In the genomic region with DNA sequence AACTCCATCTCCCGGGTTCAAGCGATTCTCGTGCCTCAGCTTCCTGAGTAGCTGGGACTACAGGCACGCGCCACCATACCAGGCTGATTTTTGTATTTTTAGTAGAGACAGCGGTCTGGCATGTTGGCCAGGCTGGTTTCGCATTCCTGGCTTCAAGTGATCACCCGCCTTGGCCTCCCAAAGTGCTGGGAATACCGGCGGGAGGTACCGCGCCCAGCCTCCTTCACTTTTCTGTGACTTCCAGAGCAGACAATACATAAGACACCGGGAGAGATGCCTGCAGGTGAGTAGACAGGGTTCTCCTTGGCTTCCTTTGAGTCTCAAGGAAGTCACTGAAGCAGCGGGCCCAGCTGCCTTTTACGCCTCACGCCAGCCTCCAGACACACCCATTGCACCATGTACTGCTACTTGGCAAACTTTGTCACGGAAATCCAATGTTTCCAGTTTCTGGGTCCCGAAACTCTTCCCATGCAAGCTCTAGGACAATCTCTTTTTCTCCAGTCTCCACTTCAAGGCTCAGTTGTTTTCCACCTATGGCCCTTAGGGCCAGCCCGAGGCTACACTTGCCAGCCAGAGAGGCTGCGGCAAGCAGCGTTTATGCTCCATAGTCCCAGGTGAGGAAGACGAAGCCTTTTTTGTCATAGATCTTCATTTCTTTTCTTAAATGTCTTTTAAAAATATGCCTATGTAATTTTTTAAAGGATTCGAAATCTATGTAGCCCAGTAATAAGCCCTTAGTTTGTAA, we compare ENCODE assay signal across 15 cellular contexts. TPM values are rescaled to one million over a fixed set of nuclear protein-coding genes. Genes with fewer than 3 reads are reported as not detected.
DNase-seq lines count a peak whose midpoint lies in the region; ATAC-seq and TF ChIP-seq lines count a peak whose summit lies in the region.
"Had no signal": no experiment of that assay in that cellular context is flagged by ENCODE, and none has a peak within 500 bp of the region (broad histone marks: within the 10 kb centered on the region; RNA-seq: fewer than 3 reads in every experiment).

No MANE protein-coding gene starts in this region.

- DNase-seq in SK-N-SH = no peak
- DNase-seq in GM23338 (ENCODE audit: low spot score) = no peak
- no peak for DNase-seq in WTC11 (ENCODE audit: low spot score)
- DNase-seq in mesothelial cell of epicardium (ENCODE audit: low spot score in 2 of 2, unreplicated experiment in 2 of 2) = no peak
- DNase-seq in amniotic stem cell (lab: John Stamatoyannopoulos, UW) = no peak
- no peak for DNase-seq in NCI-H82 (lab: John Stamatoyannopoulos, UW)
- DNase-seq in left lung = no peak
- DNase-seq: 8988T, hippocampal formation, T1000 had no signal

- H3K9me3 ChIP-seq in SK-N-SH (no peaks in the 10 kb centered on the region), left lung (no peaks in the 10 kb centered on the region)

- H3K27me3 Mint-ChIP-seq in GM23338 (ENCODE audit: insufficient read depth, low read depth, poor library complexity) = peaks cover 70% of the 10 kb centered on the region
- peaks cover 61% of the 10 kb centered on the region for H3K27me3 Mint-ChIP-seq in WTC11 (ENCODE audit: low read depth)
- peaks cover 96% of the 10 kb centered on the region for H3K27me3 Mint-ChIP-seq in mesothelial cell of epicardium (ENCODE audit: low read depth)

- peak overlapping the region; percentile 97 for H3K4me3 Mint-ChIP-seq in GM23338
- peak overlapping the region; percentile 97 for H3K4me3 Mint-ChIP-seq in WTC11
- H3K4me3 Mint-ChIP-seq in mesothelial cell of epicardium = peak overlapping the region; percentile 80

- intact Hi-C loops in left lung (cut with DNase I) = no loop called here

- H3K27ac Mint-ChIP-seq in GM23338 (no peak overlapping the region), WTC11 (no peak overlapping the region; the same call in 1 of the 2 replicates), mesothelial cell of epicardium (no peak overlapping the region)

- H4K20me1 ChIP-seq in SK-N-SH (ENCODE audit: insufficient read depth) (no peaks in the 10 kb centered on the region), GM23338 (replicated peaks; ENCODE audit: insufficient read depth) (no peaks in the 10 kb centered on the region; the same call in 1 of the 2 replicates)

- H3K36me3 ChIP-seq in SK-N-SH (replicated peaks in 1 of 2; ENCODE audit: control insufficient read depth in 1 of 2, insufficient read depth in 2 of 2, low read length in 1 of 2) (no peaks in the 10 kb centered on the region), GM23338 (ENCODE audit: insufficient read depth) (no peaks in the 10 kb centered on the region), left lung (no peaks in the 10 kb centered on the region)

- H3K4me2 ChIP-seq in SK-N-SH = peak overlapping the region; percentile 79; the same call in 1 of the 2 replicates
- peak overlapping the region; percentile 24 for H3K4me2 ChIP-seq in GM23338

- H3K9me2 ChIP-seq in SK-N-SH (no peaks in the 10 kb centered on the region), GM23338 (ENCODE audit: insufficient read depth) (no peaks in the 10 kb centered on the region)

- TF ChIP-seq RAD21 in SK-N-SH (IDR thresholded peaks at IDR 0.05; ENCODE audit: low read length) = no peak

- CTCF ChIA-PET in SK-N-SH (lab: Yijun Ruan, JAX) (interaction anchor here (1.1 to 3.1 kb wide), 2 partner anchors 35 to 58 kb away, joined by 3 to 10 read pairs; no protein-coding TSS in a partner anchor), WTC11 (lab: Charles Lee) (interaction anchor here (0.6 to 3.0 kb wide), 10 partner anchors 12 to 1838 kb away, joined by 3 to 22 read pairs (median 8); no protein-coding TSS in a partner anchor)

- peak overlapping the region; percentile 63 to 90; a peak in 3 of 4 replicates for H3K4me3 ChIP-seq in SK-N-SH (ENCODE audit: low read depth in 2 of 2, low read length in 1 of 2)
- H3K4me3 ChIP-seq in GM23338 = peak overlapping the region; percentile 99
- no peak overlapping the region for H3K4me3 ChIP-seq in left lung

- H3F3A ChIP-seq in SK-N-SH (replicated peaks; ENCODE audit: insufficient read depth) = peaks cover 16% of the 10 kb centered on the region
- H3F3A ChIP-seq in GM23338 (replicated peaks; ENCODE audit: low read depth) = 0 out of 2 replicates have a peak, but pooled peaks cover 8% of the 10 kb centered on the region

- H3K27ac ChIP-seq in SK-N-SH (ENCODE audit: low read depth in 2 of 2, low read length in 1 of 2) = no peak overlapping the region
- peak overlapping the region; percentile 32; the same call in 1 of the 2 replicates for H3K27ac ChIP-seq in GM23338 (ENCODE audit: low read depth)
- no peak overlapping the region for H3K27ac ChIP-seq in left lung

- H3K79me2 ChIP-seq in SK-N-SH (ENCODE audit: insufficient read depth) = no peaks in the 10 kb centered on the region
- no peaks in the 10 kb centered on the region for H3K79me2 ChIP-seq in GM23338 (replicated peaks; ENCODE audit: insufficient read depth)

- ATAC-seq in SK-N-SH treated with all-trans-retinoic acid at 6 μM for 48 hours = no peak
- ATAC-seq in GM23338 = no peak
- ATAC-seq in WTC11 = no peak
- ATAC-seq in left lung = no peak

- no peak for TF ChIP-seq EP300 in SK-N-SH (IDR thresholded peaks at IDR 0.05; ENCODE audit: borderline replicate concordance in 1 of 2, low read depth in 1 of 2, low read length in 1 of 2)

- POLR2A ChIA-PET in SK-N-SH (lab: Yijun Ruan, JAX) = interaction anchor here (0.7 kb wide), 1 partner anchor 37 kb away, joined by 5 read pairs; no protein-coding TSS in a partner anchor
- POLR2A ChIA-PET in WTC11 (lab: Charles Lee) = interaction anchor here (0.6 to 0.7 kb wide), 2 partner anchors 53 to 79 kb away, joined by 4 to 6 read pairs; partner anchors contain the start of gene ZNF213

- TF ChIP-seq CTCF in SK-N-SH (IDR thresholded peaks at IDR 0.05) (no peak), GM23338 (conservative IDR thresholded peaks at IDR 0.05; ENCODE audit: low read depth in 2 of 2) (no peak), WTC11 (IDR thresholded peaks at IDR 0.05) (no peak), mesothelial cell of epicardium (IDR thresholded peaks at IDR 0.05; ENCODE audit: unreplicated experiment) (no peak), left lung (IDR thresholded peaks at IDR 0.05) (no peak)

- peaks cover 24% of the 10 kb centered on the region for H3K27me3 ChIP-seq in SK-N-SH (ENCODE audit: insufficient read depth)
- peaks cover 32% of the 10 kb centered on the region for H3K27me3 ChIP-seq in GM23338 (ENCODE audit: insufficient read depth)
- H3K27me3 ChIP-seq in left lung = peaks cover 81 to 100% of the 10 kb centered on the region in 2 donors

- peaks cover 11% of the 10 kb centered on the region; the same call in 2 of the 3 replicates for H3K36me3 Mint-ChIP-seq in GM23338 (ENCODE audit: low read depth)
- no peaks in the 10 kb centered on the region for H3K36me3 Mint-ChIP-seq in WTC11
- H3K36me3 Mint-ChIP-seq in mesothelial cell of epicardium = no peaks in the 10 kb centered on the region

- H2AFZ ChIP-seq in SK-N-SH (ENCODE audit: low read depth) (no peak overlapping the region), GM23338 (no peak overlapping the region)

- H3K4me1 Mint-ChIP-seq in GM23338 (peaks cover 20% of the 10 kb centered on the region), WTC11 (peaks cover 21% of the 10 kb centered on the region), mesothelial cell of epicardium (peaks cover 29% of the 10 kb centered on the region)

- H3K9me3 Mint-ChIP-seq in GM23338 (peaks cover 33% of the 10 kb centered on the region), WTC11 (no peaks in the 10 kb centered on the region), mesothelial cell of epicardium (no peaks in the 10 kb centered on the region)

- no peak overlapping the region for H3K9ac ChIP-seq in SK-N-SH

- H3K4me1 ChIP-seq in SK-N-SH (ENCODE audit: control insufficient read depth in 1 of 2, insufficient read depth in 2 of 2, low read depth in 1 of 2, low read length in 1 of 2) (peaks cover 0 to 19% of the 10 kb centered on the region in 2 experiments; a peak in 2 of 4 replicates), GM23338 (ENCODE audit: insufficient read depth) (peaks cover 12% of the 10 kb centered on the region), left lung (peaks cover 26 to 34% of the 10 kb centered on the region in 2 donors)

- WGBS in SK-N-SH (ENCODE audit: low lambda C conversion rate) = 68% methylated on average over 23 of the region's 23 CpGs

TF ChIP-seq in SK-N-SH, 30 proteins besides CTCF, POLR2A, EP300 and RAD21 (continues in another document):
- no peak for TF ChIP-seq NFIC (IDR thresholded peaks at IDR 0.05; ENCODE audit: borderline replicate concordance)

TF ChIP-seq in SK-N-SH treated with all-trans-retinoic acid at 6 μM for 48 hours, 23 proteins besides CTCF, POLR2A, EP300 and RAD21 (continues in another document):
- TF ChIP-seq ZC3H10 (CRISPR knock-in tag; IDR thresholded peaks at IDR 0.05) = no peak

TF ChIP-seq in GM23338, 12 proteins besides CTCF, POLR2A, EP300 and RAD21 (continues in another document):
- no peak for TF ChIP-seq ZNF114 (CRISPR knock-in tag; IDR thresholded peaks at IDR 0.05)
- no peak for TF ChIP-seq ZNF331 (CRISPR knock-in tag; IDR thresholded peaks at IDR 0.05; ENCODE audit: low read depth)

TF ChIP-seq in WTC11, 78 proteins besides CTCF, POLR2A, EP300 and RAD21 (continues in another document):
- no peak for TF ChIP-seq TEAD1 (CRISPR knock-in tag; IDR thresholded peaks at IDR 0.05)

RNA-seq across cellular contexts. Expression of gene OR1F1, which starts 0.9 kb away (rescaled TPM):
- polyA plus RNA-seq in SK-N-SH (2012; rRNA removed) (0.54 and 0.71 TPM in 2 replicates), GM23338 (2016; fragmentation: Nextera tagmentation; extraction: Ambion mirVana) (not detected in 2 replicates)
- 0.21 and 0.23 TPM in 2 replicates for polyA plus RNA-seq in SK-N-SH (2012; cell fraction: cytosol; rRNA removed)
- 0.67 and 1.3 TPM in 2 replicates for polyA plus RNA-seq in SK-N-SH (2012; cell fraction: nucleus; rRNA removed)
- total RNA-seq in GM23338 (2014; rRNA removed; shearing (Covaris generic)) = 0.38 TPM in 1 of 2 replicates, not detected in the other
- total RNA-seq in WTC11 (2021) (0.27 to 0.46 TPM (median 0.44 TPM) in 3 replicates), mesothelial cell of epicardium (not detected in 3 replicates), left lung (not detected)
- total RNA-seq: activated CD8-positive, alpha-beta memory T cell treated with anti-CD3 and anti-CD28 coated beads for 36 hours; lung microvascular endothelial cell; omental fat pad had no signal
- polyA plus RNA-seq: adipose tissue had no signal

RNA-seq across cellular contexts. Expression of gene ZNF200, which starts 47.8 kb away (rescaled TPM):
- polyA plus RNA-seq in SK-N-SH (2012; rRNA removed) (2.8 and 3.5 TPM in 2 replicates), GM23338 (2016; fragmentation: Nextera tagmentation; extraction: Ambion mirVana) (8.0 and 9.2 TPM in 2 replicates)
- 3.0 and 3.3 TPM in 2 replicates for polyA plus RNA-seq in SK-N-SH (2012; cell fraction: cytosol; rRNA removed)
- 6.8 and 7.9 TPM in 2 replicates for polyA plus RNA-seq in SK-N-SH (2012; cell fraction: nucleus; rRNA removed)
- total RNA-seq in GM23338 (2014; rRNA removed; shearing (Covaris generic)) = 9.7 and 12.5 TPM in 2 replicates
- total RNA-seq in WTC11 (2021) (6.8 to 9.7 TPM (median 7.2 TPM) in 3 replicates), mesothelial cell of epicardium (8.0 to 8.6 TPM (median 8.3 TPM) in 3 replicates), left lung (10 to 100 TPM in 1 of 2 donors, 1 to 10 TPM in 1; 6.7 to 10.5 TPM)

RNA-seq across cellular contexts. Expression of gene ZNF213, which starts 52.3 kb away (rescaled TPM):
- polyA plus RNA-seq in SK-N-SH (2012; rRNA removed) = 0.83 and 1.1 TPM in 2 replicates
- 0.55 and 0.92 TPM in 2 replicates for polyA plus RNA-seq in SK-N-SH (2012; cell fraction: cytosol; rRNA removed)
- 1.4 and 2.5 TPM in 2 replicates for polyA plus RNA-seq in SK-N-SH (2012; cell fraction: nucleus; rRNA removed)
- 10.4 and 10.6 TPM in 2 replicates for total RNA-seq in GM23338 (2014; rRNA removed; shearing (Covaris generic))
- polyA plus RNA-seq in GM23338 (2016; fragmentation: Nextera tagmentation; extraction: Ambion mirVana) = 2.9 and 3.5 TPM in 2 replicates
- 8.9 to 11.6 TPM (median 10.3 TPM) in 3 replicates for total RNA-seq in WTC11 (2021)
- total RNA-seq in mesothelial cell of epicardium = 12.2 to 13.4 TPM (median 12.7 TPM) in 3 replicates
- 10 to 100 TPM in 1 of 2 donors, 1 to 10 TPM in 1; 8.4 to 12.0 TPM for total RNA-seq in left lung

Comparison
In these comparisons a context has a peak if more than half of its experiments do, and no peak if none do; other contexts are left out.
1. H3K4me3 ChIP-seq: peak in SK-N-SH (2 of 2) and GM23338 (single experiment); none in left lung (0 of 2).
2. Peak in every context shown above with its lines, with median percentiles within 50 percentile points of each other: H3K4me3 Mint-ChIP-seq.